Comparison of ENCODE assay signal across 18 cellular contexts in the genomic region with DNA sequence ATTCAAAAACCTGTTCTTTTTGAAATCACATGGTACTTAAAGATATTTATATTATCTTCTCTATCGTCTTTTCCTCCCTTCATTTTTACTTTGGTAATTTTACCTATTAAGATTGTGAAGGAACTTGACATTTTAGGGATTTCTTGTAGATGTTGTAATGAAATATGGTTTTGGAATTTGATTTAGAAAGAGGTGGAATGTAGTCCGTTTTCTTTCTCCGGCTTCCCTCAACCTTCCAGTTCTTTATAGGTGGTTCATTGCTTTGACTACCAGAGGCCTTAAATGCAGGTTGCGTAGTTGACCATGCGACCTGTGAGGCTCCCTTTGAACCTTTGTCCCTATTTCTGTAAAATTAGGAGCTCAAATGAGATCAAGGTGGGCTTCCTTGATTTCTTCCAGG. TPM values are rescaled to one million over a fixed set of nuclear protein-coding genes. Genes with fewer than 3 reads are reported as not detected.
DNase-seq lines count a peak whose midpoint lies in the region; ATAC-seq and TF ChIP-seq lines count a peak whose summit lies in the region.
"Had no signal": no experiment of that assay in that cellular context is flagged by ENCODE, and none has a peak within 500 bp of the region (broad histone marks: within the 10 kb centered on the region; RNA-seq: fewer than 3 reads in every experiment).

No MANE protein-coding gene starts in this region.

- in situ Hi-C loops in ACHN (cut with HindIII; ENCODE audit: low pct_ligation_motif_present, low pct_unique_long_range_greater_than_20kb, low sequenced_read_pairs) = no loop called here

- intact Hi-C loops in CD8-positive, alpha-beta T cell (cut with DNase I, micrococcal nuclease) = no loop called here
- intact Hi-C loops in naive thymus-derived CD4-positive, alpha-beta T cell (cut with micrococcal nuclease) = loop anchor here in 1 of 2 donors (2.0 kb wide), 1 partner anchor 17 kb away; no protein-coding TSS in a partner anchor

- peaks cover 77% of the 10 kb centered on the region for H3K4me1 ChIP-seq in CD8-positive, alpha-beta T cell (ENCODE audit: insufficient read depth, low read length)
- peaks cover 0 to 79% of the 10 kb centered on the region in 2 donors for H3K4me1 ChIP-seq in naive thymus-derived CD4-positive, alpha-beta T cell (ENCODE audit: control insufficient read depth in 2 of 2, insufficient read depth in 2 of 2, low read length in 2 of 2)
- H3K4me1 ChIP-seq in suprapubic skin = peaks cover 37% of the 10 kb centered on the region

- peaks cover 87% of the 10 kb centered on the region for H3K4me1 Mint-ChIP-seq in CD8-positive, alpha-beta T cell (ENCODE audit: low read depth)
- H3K4me1 Mint-ChIP-seq in WTC11 = peaks cover 81% of the 10 kb centered on the region
- peaks cover 22 to 95% (median 90%) of the 10 kb centered on the region in 7 donors for H3K4me1 Mint-ChIP-seq in naive thymus-derived CD4-positive, alpha-beta T cell
- H3K4me1 Mint-ChIP-seq: IgD-negative memory B cell had no signal

- TF ChIP-seq CTCF in CD8-positive, alpha-beta T cell (IDR thresholded peaks at IDR 0.05) = no peak
- TF ChIP-seq CTCF in RWPE1 (conservative IDR thresholded peaks at IDR 0.05; ENCODE audit: low read depth) (no peak), WTC11 (IDR thresholded peaks at IDR 0.05) (no peak), suprapubic skin (IDR thresholded peaks at IDR 0.05) (no peak)

- H3K4me3 Mint-ChIP-seq in CD8-positive, alpha-beta T cell = no peak overlapping the region
- no peak overlapping the region for H3K4me3 Mint-ChIP-seq in WTC11
- peak overlapping the region in 8 of 10 donors; percentile 17 to 72 (median 45) for H3K4me3 Mint-ChIP-seq in naive thymus-derived CD4-positive, alpha-beta T cell
- H3K4me3 Mint-ChIP-seq: GM23338, IgD-negative memory B cell had no signal

- TF ChIP-seq POLR2A in suprapubic skin (IDR thresholded peaks at IDR 0.05) = no peak

- DNase-seq in CD8-positive, alpha-beta T cell = no peak
- DNase-seq in RWPE1 (ENCODE audit: low spot score) (no peak), WTC11 (ENCODE audit: low spot score) (no peak), suprapubic skin (ENCODE audit: low spot score in 2 of 2) (no peak), superior temporal gyrus (ENCODE audit: extremely low spot score) (no peak), ACHN (no peak)
- no peak for DNase-seq in naive thymus-derived CD4-positive, alpha-beta T cell
- DNase-seq: AML-193; Calu3; CD4-positive, alpha-beta memory T cell; DMS79 treated with DMSO at 0.1 percent for 48 hours; GF-D8; H7 had no signal

- ATAC-seq in CD8-positive, alpha-beta T cell = no peak
- ATAC-seq in WTC11 (no peak), HG03342 (IDR thresholded peaks at IDR 0.05; ENCODE audit: unreplicated experiment) (no peak)
- no peak for ATAC-seq in naive thymus-derived CD4-positive, alpha-beta T cell
- ATAC-seq: GM23338, HepG2 had no signal

- H3K36me3 Mint-ChIP-seq in CD8-positive, alpha-beta T cell = peaks cover 36% of the 10 kb centered on the region
- peaks cover 2% of the 10 kb centered on the region for H3K36me3 Mint-ChIP-seq in WTC11
- H3K36me3 Mint-ChIP-seq in naive thymus-derived CD4-positive, alpha-beta T cell = peaks cover 0 to 31% (median 13%) of the 10 kb centered on the region in 5 donors
- H3K36me3 Mint-ChIP-seq: IgD-negative memory B cell had no signal

- no peaks in the 10 kb centered on the region for H3K27me3 Mint-ChIP-seq in CD8-positive, alpha-beta T cell (ENCODE audit: low read depth)
- H3K27me3 Mint-ChIP-seq in WTC11 (ENCODE audit: low read depth) = no peaks in the 10 kb centered on the region
- H3K27me3 Mint-ChIP-seq in naive thymus-derived CD4-positive, alpha-beta T cell = peaks cover 0 to 17% (median 0%) of the 10 kb centered on the region in 5 donors
- H3K27me3 Mint-ChIP-seq: CD4-positive, alpha-beta memory T cell had no signal

- CTCF ChIA-PET in CD8-positive, alpha-beta T cell (lab: Charles Lee) = interaction anchor here (0.9 to 9.1 kb wide), 8 partner anchors 10 to 112 kb away, joined by 3 to 95 read pairs (median 6); partner anchors contain the start of gene ITGA6
- CTCF ChIA-PET in RWPE1 (lab: Yijun Ruan, JAX) = interaction anchor here (0.6 to 2.2 kb wide), 5 partner anchors 10 to 800 kb away, joined by 3 to 8 read pairs (median 4); no protein-coding TSS in a partner anchor
- CTCF ChIA-PET in WTC11 (lab: Charles Lee) = interaction anchor here (0.7 to 3.6 kb wide), 5 partner anchors 10 to 53 kb away, joined by 3 to 33 read pairs (median 3); partner anchors contain the start of gene ITGA6
- CTCF ChIA-PET in naive thymus-derived CD4-positive, alpha-beta T cell (lab: Charles Lee) = interaction anchor here (0.6 to 5.3 kb wide), 5 partner anchors 10 to 27 kb away, joined by 3 to 41 read pairs (median 6); no protein-coding TSS in a partner anchor

- peak overlapping the region; percentile 84 for H3K27ac Mint-ChIP-seq in CD8-positive, alpha-beta T cell
- H3K27ac Mint-ChIP-seq in WTC11 = peak overlapping the region; percentile 68
- H3K27ac Mint-ChIP-seq in naive thymus-derived CD4-positive, alpha-beta T cell = peak overlapping the region in 7 of 9 donors; percentile 43 to 94 (median 67)
- H3K27ac Mint-ChIP-seq: IgD-negative memory B cell had no signal

- H3K36me3 ChIP-seq in CD8-positive, alpha-beta T cell (ENCODE audit: insufficient read depth, low read length) = peaks cover 5% of the 10 kb centered on the region
- H3K36me3 ChIP-seq in naive thymus-derived CD4-positive, alpha-beta T cell (ENCODE audit: control insufficient read depth in 2 of 3, insufficient read depth in 3 of 3, low read length in 3 of 3) = peaks cover 0 to 15% (median 0%) of the 10 kb centered on the region in 3 experiments
- no peaks in the 10 kb centered on the region for H3K36me3 ChIP-seq in suprapubic skin

- no peak for TF ChIP-seq EP300 in suprapubic skin (IDR thresholded peaks at IDR 0.05)

- H3K9me3 ChIP-seq in CD8-positive, alpha-beta T cell (ENCODE audit: low read length) = no peaks in the 10 kb centered on the region
- no peaks in the 10 kb centered on the region for H3K9me3 ChIP-seq in naive thymus-derived CD4-positive, alpha-beta T cell (ENCODE audit: control insufficient read depth in 2 of 3, low read length in 3 of 3)
- no peaks in the 10 kb centered on the region for H3K9me3 ChIP-seq in suprapubic skin

- WGBS in suprapubic skin = 83% methylated on average over 5 of the region's 5 CpGs

- no peak overlapping the region for H3K27ac ChIP-seq in CD8-positive, alpha-beta T cell (ENCODE audit: low read depth, low read length)
- H3K27ac ChIP-seq in RWPE1 = peak overlapping the region; percentile 51
- no peak overlapping the region for H3K27ac ChIP-seq in naive thymus-derived CD4-positive, alpha-beta T cell (ENCODE audit: low read depth, low read length)
- H3K27ac ChIP-seq in suprapubic skin = no peak overlapping the region
- H3K27ac ChIP-seq: C4-2B had no signal

- no peaks in the 10 kb centered on the region for H3K9me3 Mint-ChIP-seq in CD8-positive, alpha-beta T cell
- no peaks in the 10 kb centered on the region for H3K9me3 Mint-ChIP-seq in WTC11
- no peaks in the 10 kb centered on the region for H3K9me3 Mint-ChIP-seq in naive thymus-derived CD4-positive, alpha-beta T cell
- H3K9me3 Mint-ChIP-seq: CD4-positive, alpha-beta memory T cell; GM23338; IgD-negative memory B cell had no signal

- POLR2A ChIA-PET in CD8-positive, alpha-beta T cell (lab: Charles Lee) = interaction anchor here (1.0 to 1.5 kb wide), 3 partner anchors 9 to 24 kb away, joined by 3 to 10 read pairs (median 3); partner anchors contain the start of gene ITGA6
- POLR2A ChIA-PET in RWPE1 (lab: Yijun Ruan, JAX; ENCODE audit: low non-redundant PET) = no interaction called here
- POLR2A ChIA-PET in WTC11 (lab: Charles Lee) = interaction anchor here (1.3 kb wide), 1 partner anchor 11 kb away, joined by 4 read pairs; no protein-coding TSS in a partner anchor
- POLR2A ChIA-PET in naive thymus-derived CD4-positive, alpha-beta T cell (lab: Charles Lee) = interaction anchor here (33.2 kb wide), 1 partner anchor 17 kb away, joined by 862 read pairs; the partner anchor contains the start of gene ITGA6

- no peaks in the 10 kb centered on the region for H3K27me3 ChIP-seq in CD8-positive, alpha-beta T cell (ENCODE audit: insufficient read depth, low read length)
- no peaks in the 10 kb centered on the region for H3K27me3 ChIP-seq in naive thymus-derived CD4-positive, alpha-beta T cell (ENCODE audit: control insufficient read depth in 2 of 2, insufficient read depth in 2 of 2, low read length in 2 of 2)
- H3K27me3 ChIP-seq in suprapubic skin = no peaks in the 10 kb centered on the region

- H3K4me3 ChIP-seq in CD8-positive, alpha-beta T cell (ENCODE audit: low read depth, low read length) = no peak overlapping the region
- H3K4me3 ChIP-seq in naive thymus-derived CD4-positive, alpha-beta T cell (ENCODE audit: low read length) = no peak overlapping the region
- no peak overlapping the region for H3K4me3 ChIP-seq in suprapubic skin
- H3K4me3 ChIP-seq: GM23338 had no signal

TF ChIP-seq in WTC11, 78 proteins besides CTCF, POLR2A, EP300 and RAD21:
- no peak for TF ChIP-seq SOX15 (CRISPR knock-in tag; IDR thresholded peaks at IDR 0.05)

RNA-seq across cellular contexts. Expression of gene ITGA6, which starts 24.5 kb away (rescaled TPM):
- total RNA-seq in CD8-positive, alpha-beta T cell = 10 to 100 TPM; 50.5 to 52.1 TPM
- total RNA-seq in WTC11 (2021) (78.8 to 83.6 TPM (median 82.4 TPM) in 3 replicates), suprapubic skin (100 to 1,000 TPM in 3 of 4 donors, 10 to 100 TPM in 1; 89.6 to 204 (median 161) TPM)
- 100 to 1,000 TPM in 4 of 5 experiments, 10 to 100 TPM in 1; 13.1 to 179 (median 135) TPM for total RNA-seq in naive thymus-derived CD4-positive, alpha-beta T cell
- polyA plus RNA-seq in naive thymus-derived CD4-positive, alpha-beta T cell = 100 to 1,000 TPM in 1 of 2 donors, 10 to 100 TPM in 1; 98.9 to 102 TPM

Comparison
In these comparisons a context has a peak if more than half of its experiments do, and no peak if none do; other contexts are left out.
1. H3K4me3 Mint-ChIP-seq: peak in naive thymus-derived CD4-positive, alpha-beta T cell (8 of 10); none in CD8-positive, alpha-beta T cell (single experiment) and WTC11 (single experiment).
2. Peak in every context shown above with its lines, with median percentiles within 50 percentile points of each other: H3K27ac Mint-ChIP-seq.